31 cellular contexts compared by ENCODE assay signal in genomic region chr20:10893331-10893730, GRCh38.
"Had no signal": no experiment of that assay in that cellular context is flagged by ENCODE, and none has a peak within 500 bp of the region (broad histone marks: within the 10 kb centered on the region; RNA-seq: fewer than 3 reads in every experiment).

No MANE protein-coding gene starts in this region.

- DNase-seq: activated CD4-positive, alpha-beta memory T cell treated with anti-CD3 and anti-CD28 coated beads for 36 hours; activated CD4-positive, alpha-beta T cell treated with anti-CD3 and anti-CD28 coated beads for 36 hours; activated CD4-positive, alpha-beta T cell treated with anti-CD3 and anti-CD28 coated beads, Interleukin-2, amount 10 ng/mL, durations not matched to agents 24 days and 14 days; activated CD4-positive, CD25-positive, alpha-beta regulatory T cell; activated CD4-positive, CD25-positive, alpha-beta regulatory T cell treated with anti-CD3 and anti-CD28 coated beads, Interleukin-2, amount 50 U/mL, for 72 hours; activated CD8-positive, alpha-beta memory T cell treated with anti-CD3 and anti-CD28 coated beads, Interleukin-2, amount 10 ng/mL, durations not matched to agents 7 days and 5 days; activated CD8-positive, alpha-beta memory T cell treated with anti-CD3 and anti-CD28 coated beads, Interleukin-2, amount 50 U/mL, for 4 hours; activated CD8-positive, alpha-beta T cell treated with anti-CD3 and anti-CD28 coated beads, Interleukin-2, amount 10 ng/mL, durations not matched to agents 7 days and 5 days; activated effector memory CD4-positive, alpha-beta T cell treated with anti-CD3 and anti-CD28 coated beads, Interleukin-2, amount 50 U/mL, for 16 hours; activated naive CD4-positive, alpha-beta T cell treated with anti-CD3 and anti-CD28 coated beads for 36 hours; activated naive CD8-positive, alpha-beta T cell treated with anti-CD3 and anti-CD28 coated beads for 36 hours; activated naive CD8-positive, alpha-beta T cell treated with anti-CD3 and anti-CD28 coated beads, Interleukin-2, amount 50 U/mL, for 24 hours; activated T-cell treated with anti-CD3 and anti-CD28 coated beads, Interleukin-2, amount 50 U/mL, for 1 hour; activated T-cell treated with anti-CD3 and anti-CD28 coated beads, Interleukin-2, amount 50 U/mL, for 48 hours; adrenal gland; amygdala; aorta; body of pancreas; central memory CD4-positive, alpha-beta T cell; cerebellar nuclear complex; dorsolateral prefrontal cortex; effector memory CD4-positive, alpha-beta T cell; endodermal cell; erythroblast; foreskin keratinocyte; gastrocnemius medialis; T-helper 2 cell had no signal

- H3K27me3 Mint-ChIP-seq: activated CD4-positive, alpha-beta memory T cell treated with anti-CD3 and anti-CD28 coated beads for 36 hours; activated CD4-positive, alpha-beta T cell treated with anti-CD3 and anti-CD28 coated beads, Interleukin-2, amount 10 ng/mL, durations not matched to agents 24 days and 14 days; activated CD8-positive, alpha-beta memory T cell treated with anti-CD3 and anti-CD28 coated beads, Interleukin-2, amount 10 ng/mL, durations not matched to agents 7 days and 5 days; activated naive CD8-positive, alpha-beta T cell treated with anti-CD3 and anti-CD28 coated beads for 36 hours; activated naive CD8-positive, alpha-beta T cell treated with anti-CD3 and anti-CD28 coated beads, Interleukin-2, amount 50 U/mL, for 24 hours; dendritic cell treated with granulocyte-macrophage colony-stimulating factor and Interleukin-4, amounts not matched to agents 40 ng/mL and 50 ng/mL, for 4 days had no signal

- H3K4me1 Mint-ChIP-seq: activated CD4-positive, alpha-beta T cell treated with anti-CD3 and anti-CD28 coated beads for 36 hours; activated CD4-positive, alpha-beta T cell treated with anti-CD3 and anti-CD28 coated beads, Interleukin-2, amount 10 ng/mL, durations not matched to agents 24 days and 14 days; activated CD8-positive, alpha-beta memory T cell treated with anti-CD3 and anti-CD28 coated beads, Interleukin-2, amount 10 ng/mL, durations not matched to agents 7 days and 5 days; activated naive CD4-positive, alpha-beta T cell treated with anti-CD3 and anti-CD28 coated beads, Interleukin-2, amount 50 U/mL, for 24 hours; activated naive CD8-positive, alpha-beta T cell treated with anti-CD3 and anti-CD28 coated beads for 36 hours; activated naive CD8-positive, alpha-beta T cell treated with anti-CD3 and anti-CD28 coated beads, Interleukin-2, amount 50 U/mL, for 24 hours had no signal

- ATAC-seq: activated CD4-positive, alpha-beta T cell treated with anti-CD3 and anti-CD28 coated beads for 36 hours; activated CD8-positive, alpha-beta memory T cell treated with anti-CD3 and anti-CD28 coated beads, Interleukin-2, amount 10 ng/mL, durations not matched to agents 7 days and 5 days; activated CD8-positive, alpha-beta T cell treated with anti-CD3 and anti-CD28 coated beads, Interleukin-2, amount 10 ng/mL, durations not matched to agents 7 days and 5 days; activated naive CD8-positive, alpha-beta T cell treated with anti-CD3 and anti-CD28 coated beads, Interleukin-2, amount 50 U/mL, for 24 hours; body of pancreas; foreskin keratinocyte; gastrocnemius medialis had no signal

- H3K4me3 Mint-ChIP-seq: activated CD4-positive, alpha-beta memory T cell treated with anti-CD3 and anti-CD28 coated beads for 36 hours; activated CD4-positive, alpha-beta T cell treated with anti-CD3 and anti-CD28 coated beads for 36 hours; activated CD4-positive, alpha-beta T cell treated with anti-CD3 and anti-CD28 coated beads, Interleukin-2, amount 10 ng/mL, durations not matched to agents 24 days and 14 days; activated CD8-positive, alpha-beta memory T cell treated with anti-CD3 and anti-CD28 coated beads, Interleukin-2, amount 10 ng/mL, durations not matched to agents 7 days and 5 days; activated CD8-positive, alpha-beta T cell treated with anti-CD3 and anti-CD28 coated beads, Interleukin-2, amount 10 ng/mL, durations not matched to agents 7 days and 5 days; activated naive CD4-positive, alpha-beta T cell treated with anti-CD3 and anti-CD28 coated beads for 36 hours; activated naive CD4-positive, alpha-beta T cell treated with anti-CD3 and anti-CD28 coated beads, Interleukin-2, amount 50 U/mL, for 24 hours; activated naive CD8-positive, alpha-beta T cell treated with anti-CD3 and anti-CD28 coated beads for 36 hours; activated naive CD8-positive, alpha-beta T cell treated with anti-CD3 and anti-CD28 coated beads, Interleukin-2, amount 50 U/mL, for 24 hours; activated T-helper 1 cell treated with anti-CD3 and anti-CD28 coated beads, Interleukin-12 subunit alpha, Interleukin-12 subunit beta, Interleukin-2, Interleukin-4 antibody, amounts not matched to agents 30 ng/mL and 10 ng/mL and 1 ng/mL, durations not matched to agents 14 hours and 24 hours and 36 hours; dendritic cell treated with granulocyte-macrophage colony-stimulating factor and Interleukin-4, amounts not matched to agents 40 ng/mL and 50 ng/mL, for 4 days; endodermal cell had no signal

- H3K36me3 Mint-ChIP-seq: activated CD4-positive, alpha-beta memory T cell treated with anti-CD3 and anti-CD28 coated beads for 36 hours; activated CD8-positive, alpha-beta memory T cell treated with anti-CD3 and anti-CD28 coated beads, Interleukin-2, amount 10 ng/mL, durations not matched to agents 7 days and 5 days; activated naive CD4-positive, alpha-beta T cell treated with anti-CD3 and anti-CD28 coated beads, Interleukin-2, amount 50 U/mL, for 24 hours; activated naive CD8-positive, alpha-beta T cell treated with anti-CD3 and anti-CD28 coated beads for 36 hours had no signal

- H3K27ac Mint-ChIP-seq: activated CD4-positive, alpha-beta memory T cell treated with anti-CD3 and anti-CD28 coated beads for 36 hours; activated CD4-positive, alpha-beta T cell treated with anti-CD3 and anti-CD28 coated beads for 36 hours; activated CD4-positive, alpha-beta T cell treated with anti-CD3 and anti-CD28 coated beads, Interleukin-2, amount 10 ng/mL, durations not matched to agents 24 days and 14 days; activated CD8-positive, alpha-beta memory T cell treated with anti-CD3 and anti-CD28 coated beads, Interleukin-2, amount 10 ng/mL, durations not matched to agents 7 days and 5 days; activated CD8-positive, alpha-beta T cell treated with anti-CD3 and anti-CD28 coated beads, Interleukin-2, amount 10 ng/mL, durations not matched to agents 7 days and 5 days; activated naive CD4-positive, alpha-beta T cell treated with anti-CD3 and anti-CD28 coated beads for 36 hours; activated naive CD4-positive, alpha-beta T cell treated with anti-CD3 and anti-CD28 coated beads, Interleukin-2, amount 50 U/mL, for 24 hours; activated naive CD8-positive, alpha-beta T cell treated with anti-CD3 and anti-CD28 coated beads for 36 hours; activated naive CD8-positive, alpha-beta T cell treated with anti-CD3 and anti-CD28 coated beads, Interleukin-2, amount 50 U/mL, for 24 hours; activated T-helper 1 cell treated with anti-CD3 and anti-CD28 coated beads, Interleukin-12 subunit alpha, Interleukin-12 subunit beta, Interleukin-2, Interleukin-4 antibody, amounts not matched to agents 30 ng/mL and 10 ng/mL and 1 ng/mL, durations not matched to agents 14 hours and 24 hours and 36 hours; activated T-helper 2 cell treated with anti-CD3 and anti-CD28 coated beads, Interferon-gamma antibody, Interleukin-2, Interleukin-4, amounts not matched to agents 10 μg/mL and 5 μg/mL and 100 μg/mL, durations not matched to agents 14 hours and 24 hours and 36 hours; dendritic cell treated with granulocyte-macrophage colony-stimulating factor and Interleukin-4, amounts not matched to agents 40 ng/mL and 50 ng/mL, for 4 days; endodermal cell had no signal
